9 cellular contexts compared by ENCODE assay signal in the genomic region with DNA sequence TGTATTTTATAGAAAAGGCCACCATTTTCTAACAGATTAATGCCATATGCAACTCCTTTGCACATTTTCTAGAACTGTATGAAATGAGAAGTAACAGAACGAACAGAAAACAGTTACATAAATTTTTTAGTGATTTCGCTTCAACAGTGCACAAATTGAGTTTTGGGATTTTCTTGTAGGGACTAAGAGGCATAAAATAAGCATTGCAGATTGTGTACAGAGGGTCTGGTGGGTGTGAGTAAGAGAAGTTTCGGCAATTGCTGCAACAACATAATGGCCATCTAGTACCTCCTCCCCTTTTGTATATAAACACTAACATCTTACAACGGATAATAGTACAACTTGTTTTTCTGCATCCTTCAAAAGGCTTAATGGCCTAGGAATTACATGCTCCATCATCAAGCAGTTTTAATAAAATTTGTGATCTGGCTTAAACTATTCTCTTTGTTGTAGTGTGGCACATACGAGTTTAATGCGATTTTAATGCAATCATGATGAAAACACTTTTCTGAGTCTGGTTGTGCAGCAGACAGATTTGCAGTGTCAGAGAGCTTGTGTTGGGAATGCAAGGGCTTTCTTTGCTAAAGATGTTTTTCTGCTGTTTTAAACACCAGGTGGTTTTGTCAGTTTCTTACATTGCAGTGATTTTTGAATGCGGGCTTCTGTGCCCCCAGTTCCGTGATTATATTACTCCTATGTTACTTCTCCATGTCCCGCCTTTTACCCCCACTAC. TPM values are rescaled to one million over a fixed set of nuclear protein-coding genes. Genes with fewer than 3 reads are reported as not detected.
DNase-seq lines count a peak whose midpoint lies in the region; ATAC-seq, FAIRE-seq and TF ChIP-seq lines count a peak whose summit lies in the region.
"Had no signal": no experiment of that assay in that cellular context is flagged by ENCODE, and none has a peak within 500 bp of the region (broad histone marks: within the 10 kb centered on the region; RNA-seq: fewer than 3 reads in every experiment).

No MANE protein-coding gene starts in this region.

- H3K4me2 ChIP-seq in GM23338 (peak overlapping the region; percentile 96), mesenchymal stem cell (ENCODE audit: low read length, poor library complexity, severe bottlenecking) (peak overlapping the region; percentile 82)

- H3K4ac ChIP-seq in mesenchymal stem cell (ENCODE audit: low read depth in 1 of 2, low read length in 2 of 2) = no peak overlapping the region

- H2AFZ ChIP-seq in ACC112 (ENCODE audit: low read length, unreplicated experiment) (no peak overlapping the region), GM23338 (no peak overlapping the region), mesenchymal stem cell (ENCODE audit: low read depth, low read length) (no peak overlapping the region)

- H3K14ac ChIP-seq in mesenchymal stem cell (ENCODE audit: low read length in 2 of 2) = no peak overlapping the region

- H3K9ac ChIP-seq in adipocyte (ENCODE audit: low read length) (no peak overlapping the region), mesenchymal stem cell (ENCODE audit: low read length) (no peak overlapping the region)

- peaks cover 20% of the 10 kb centered on the region for H3K4me1 Mint-ChIP-seq in GM23338
- peaks cover 33% of the 10 kb centered on the region for H3K4me1 Mint-ChIP-seq in activated naive CD4-positive, alpha-beta T cell treated with anti-CD3 and anti-CD28 coated beads for 36 hours (ENCODE audit: low read depth)

- H3K18ac ChIP-seq in mesenchymal stem cell (ENCODE audit: low read depth in 1 of 2, low read length in 2 of 2) = no peak overlapping the region

- no peak overlapping the region for H2BK120ac ChIP-seq in mesenchymal stem cell (ENCODE audit: low read depth, low read length)

- no peak overlapping the region for H2AK5ac ChIP-seq in mesenchymal stem cell (ENCODE audit: low read length, severe bottlenecking)

- no peak for DNase-seq in GM23338 (ENCODE audit: low spot score)
- no peak for DNase-seq in adipocyte (ENCODE audit: low read depth)
- DNase-seq in mesenchymal stem cell = peak; percentile 6
- DNase-seq in iPS-NIHi7 (ENCODE audit: extremely low spot score) = no peak
- no peak for DNase-seq in LoVo (ENCODE audit: low spot score)
- no peak for DNase-seq in D721Med (ENCODE audit: insufficient read length, low spot score)
- DNase-seq in activated naive CD4-positive, alpha-beta T cell treated with anti-CD3 and anti-CD28 coated beads for 36 hours = no peak
- DNase-seq: MV-4-11 had no signal

- H4K8ac ChIP-seq in mesenchymal stem cell (ENCODE audit: low read length) = no peak overlapping the region

- H3K79me2 ChIP-seq in ACC112 (ENCODE audit: control insufficient read depth, insufficient read depth, low read length, unreplicated experiment) (peaks cover 15% of the 10 kb centered on the region), GM23338 (replicated peaks; ENCODE audit: insufficient read depth) (peaks cover 66% of the 10 kb centered on the region)

- no peaks in the 10 kb centered on the region; the same call in 2 of the 3 replicates for H3K9me3 Mint-ChIP-seq in GM23338
- no peaks in the 10 kb centered on the region for H3K9me3 Mint-ChIP-seq in activated naive CD4-positive, alpha-beta T cell treated with anti-CD3 and anti-CD28 coated beads for 36 hours

- H3K4me3 ChIP-seq in ACC112 (ENCODE audit: low read depth, low read length) (peak overlapping the region; percentile 91), GM23338 (peak overlapping the region; percentile 86), adipocyte (ENCODE audit: low read length) (peak overlapping the region; percentile 86), mesenchymal stem cell (ENCODE audit: insufficient read depth in 1 of 2, low read depth in 1 of 2, low read length in 2 of 2) (peak overlapping the region in 1 of 2 experiments; percentile 96)

- peaks cover 2% of the 10 kb centered on the region for H3K79me1 ChIP-seq in mesenchymal stem cell (replicated peaks; ENCODE audit: low read length, poor library complexity, severe bottlenecking)

- H2BK15ac ChIP-seq in mesenchymal stem cell (ENCODE audit: low read depth, poor library complexity, severe bottlenecking) = no peak overlapping the region

- no peak for ATAC-seq in GM23338

- no peak overlapping the region for H3K4me3 Mint-ChIP-seq in GM23338
- H3K4me3 Mint-ChIP-seq in activated naive CD4-positive, alpha-beta T cell treated with anti-CD3 and anti-CD28 coated beads for 36 hours = no peak overlapping the region

- H3K27ac ChIP-seq in ACC112 (ENCODE audit: low read depth, low read length) (no peak overlapping the region), GM23338 (ENCODE audit: low read depth) (no peak overlapping the region), mesenchymal stem cell (ENCODE audit: low read length, poor library complexity, severe bottlenecking) (no peak overlapping the region)

- TF ChIP-seq CTCF in GM23338 (conservative IDR thresholded peaks at IDR 0.05; ENCODE audit: low read depth in 2 of 2) (no peak), D721Med (IDR thresholded peaks at IDR 0.05; ENCODE audit: insufficient read depth, missing control alignments) (no peak)

- H3K23ac ChIP-seq in mesenchymal stem cell (ENCODE audit: low read length in 2 of 2) = no peak overlapping the region

- no peaks in the 10 kb centered on the region for H3K9me2 ChIP-seq in GM23338 (ENCODE audit: insufficient read depth)

- FAIRE-seq in D721Med (lab: Jason Lieb, UNC) = no peak

- no peak overlapping the region for H3K27ac Mint-ChIP-seq in GM23338
- no peak overlapping the region for H3K27ac Mint-ChIP-seq in activated naive CD4-positive, alpha-beta T cell treated with anti-CD3 and anti-CD28 coated beads for 36 hours

- H2BK12ac ChIP-seq in mesenchymal stem cell (ENCODE audit: low read length in 2 of 2) = no peak overlapping the region

- H4K20me1 ChIP-seq in GM23338 (replicated peaks; ENCODE audit: insufficient read depth) = no peaks in the 10 kb centered on the region; the same call in 1 of the 2 replicates

- intact Hi-C loops in activated naive CD4-positive, alpha-beta T cell treated with anti-CD3 and anti-CD28 coated beads for 36 hours (cut with micrococcal nuclease) = loop anchor here (1.0 kb wide), 1 partner anchor 14 kb away; no protein-coding TSS in a partner anchor

- no peaks in the 10 kb centered on the region for H3K27me3 Mint-ChIP-seq in GM23338 (ENCODE audit: insufficient read depth, low read depth, poor library complexity)
- H3K27me3 Mint-ChIP-seq in activated naive CD4-positive, alpha-beta T cell treated with anti-CD3 and anti-CD28 coated beads for 36 hours (ENCODE audit: low read depth) = no peaks in the 10 kb centered on the region

- H3K4me1 ChIP-seq in ACC112 (ENCODE audit: control insufficient read depth, insufficient read depth, low read length, unreplicated experiment) (peaks cover 21% of the 10 kb centered on the region), GM23338 (ENCODE audit: insufficient read depth) (peaks cover 30% of the 10 kb centered on the region), adipocyte (ENCODE audit: control insufficient read depth, insufficient read depth, low read length) (peaks cover 17% of the 10 kb centered on the region), mesenchymal stem cell (ENCODE audit: control insufficient read depth, insufficient read depth, low read depth, low read length) (peaks cover 1% of the 10 kb centered on the region)

- no peaks in the 10 kb centered on the region for H3K36me3 Mint-ChIP-seq in GM23338 (ENCODE audit: low read depth)
- no peaks in the 10 kb centered on the region for H3K36me3 Mint-ChIP-seq in activated naive CD4-positive, alpha-beta T cell treated with anti-CD3 and anti-CD28 coated beads for 36 hours (ENCODE audit: low read depth)

- H3K9me3 ChIP-seq in adipocyte (ENCODE audit: control insufficient read depth, low read length) (no peaks in the 10 kb centered on the region), mesenchymal stem cell (ENCODE audit: control insufficient read depth, low read length) (no peaks in the 10 kb centered on the region)

- no peak overlapping the region for H4K91ac ChIP-seq in mesenchymal stem cell (ENCODE audit: low read length)

- H2BK5ac ChIP-seq in mesenchymal stem cell (ENCODE audit: low read depth, low read length, poor library complexity, severe bottlenecking) = no peak overlapping the region

- H3K36me3 ChIP-seq in ACC112 (ENCODE audit: insufficient read depth, low read length) (no peaks in the 10 kb centered on the region), GM23338 (ENCODE audit: insufficient read depth) (no peaks in the 10 kb centered on the region), adipocyte (ENCODE audit: control insufficient read depth, insufficient read depth, low read length, severe bottlenecking) (no peaks in the 10 kb centered on the region), mesenchymal stem cell (ENCODE audit: control insufficient read depth in 1 of 2, insufficient read depth in 2 of 2, low read depth in 1 of 2, low read length in 2 of 2) (no peaks in the 10 kb centered on the region)

- H3F3A ChIP-seq in GM23338 (replicated peaks; ENCODE audit: low read depth) = no peaks in the 10 kb centered on the region

- WGBS in mesenchymal stem cell = 73% methylated on average over 8 of the region's 9 CpGs

- H3K27me3 ChIP-seq in ACC112 (ENCODE audit: insufficient read depth, low read length) (no peaks in the 10 kb centered on the region), GM23338 (ENCODE audit: insufficient read depth) (0 out of 2 replicates have a peak, but pooled peaks cover 4% of the 10 kb centered on the region), adipocyte (replicated peaks; ENCODE audit: control insufficient read depth, insufficient read depth, low read length) (no peaks in the 10 kb centered on the region), mesenchymal stem cell (ENCODE audit: control insufficient read depth in 1 of 2, insufficient read depth in 1 of 2, low read length in 2 of 2) (no peaks in the 10 kb centered on the region)

- CTCF ChIA-PET in activated naive CD4-positive, alpha-beta T cell treated with anti-CD3 and anti-CD28 coated beads for 36 hours (lab: Charles Lee) = interaction anchor here (0.6 to 1.4 kb wide), 4 partner anchors 18 to 790 kb away, joined by 3 to 11 read pairs (median 4); no protein-coding TSS in a partner anchor

TF ChIP-seq in GM23338, 12 proteins besides CTCF, POLR2A, EP300 and RAD21 (continues in another document):
- no peak for TF ChIP-seq CREB1 (CRISPR knock-in tag; IDR thresholded peaks at IDR 0.05; ENCODE audit: low read depth)

RNA-seq across cellular contexts. Expression of a gene that starts 2.9 kb away (rescaled TPM):
- 15.5 and 15.7 TPM in 2 replicates for total RNA-seq in GM23338 (2014; rRNA removed; shearing (Covaris generic))
- 14.0 and 15.0 TPM in 2 replicates for polyA plus RNA-seq in GM23338 (2016; fragmentation: Nextera tagmentation; extraction: Ambion mirVana)
- polyA plus RNA-seq in mesenchymal stem cell (2013, experiment 1 of 2) = 13.5 TPM
- polyA plus RNA-seq in mesenchymal stem cell (2013, experiment 2 of 2) = 15.6 TPM
- total RNA-seq in activated naive CD4-positive, alpha-beta T cell treated with anti-CD3 and anti-CD28 coated beads for 36 hours = 10 to 100 TPM; 12.9 to 13.3 TPM
